37 cellular contexts compared by ENCODE assay signal in genomic region chr3:307182-307581, GRCh38.
"Had no signal": no experiment of that assay in that cellular context is flagged by ENCODE, and none has a peak within 500 bp of the region (broad histone marks: within the 10 kb centered on the region; RNA-seq: fewer than 3 reads in every experiment).

No MANE protein-coding gene starts in this region.

- DNase-seq: activated effector memory CD4-positive, alpha-beta T cell treated with anti-CD3 and anti-CD28 coated beads, Interleukin-2, amount 50 U/mL, for 16 hours; activated effector memory CD4-positive, alpha-beta T cell treated with Interleukin-2 at 50 U/mL for 16 hours; activated gamma-delta T cell; activated gamma-delta T cell treated with Interleukin-2 at 50 U/mL for 16 hours; activated naive CD4-positive, alpha-beta T cell; activated naive CD4-positive, alpha-beta T cell treated with anti-CD3 and anti-CD28 coated beads for 36 hours; activated naive CD4-positive, alpha-beta T cell treated with anti-CD3 and anti-CD28 coated beads, Interleukin-2, amount 10 ng/mL, durations not matched to agents 7 days and 5 days; activated naive CD4-positive, alpha-beta T cell treated with anti-CD3 and anti-CD28 coated beads, Interleukin-2, amount 50 U/mL, for 16 hours; activated naive CD4-positive, alpha-beta T cell treated with Interleukin-2 at 50 U/mL for 16 hours; activated naive CD8-positive, alpha-beta T cell treated with anti-CD3 and anti-CD28 coated beads for 36 hours; activated naive CD8-positive, alpha-beta T cell treated with anti-CD3 and anti-CD28 coated beads, Interleukin-2, amount 10 ng/mL, durations not matched to agents 7 days and 5 days; activated naive CD8-positive, alpha-beta T cell treated with anti-CD3 and anti-CD28 coated beads, Interleukin-2, amount 50 U/mL, for 24 hours; activated T-cell treated with anti-CD3 and anti-CD28 coated beads, Interleukin-2, amount 50 U/mL, for 24 hours; activated T-cell treated with anti-CD3 and anti-CD28 coated beads, Interleukin-2, amount 50 U/mL, for 4 hours; activated T-cell treated with anti-CD3 and anti-CD28 coated beads, Interleukin-2, amount 50 U/mL, for 48 hours; activated T-cell treated with anti-CD3 and anti-CD28 coated beads, Interleukin-2, amount 50 U/mL, for 72 hours; adrenal gland; amniotic stem cell; amygdala; anterior cingulate cortex; aorta; body of pancreas; brain microvascular endothelial cell; caudate nucleus; central memory CD4-positive, alpha-beta T cell; cerebellar nuclear complex had no signal

- H3K27me3 Mint-ChIP-seq: brain; central memory CD8-positive, alpha-beta T cell had no signal

- H3K9me3 ChIP-seq: adrenal gland, ascending aorta, body of pancreas, breast epithelium had no signal

- H3K36me3 ChIP-seq: adrenal gland, ascending aorta, brain microvascular endothelial cell, breast epithelium, cardiac muscle cell had no signal

- H3K36me3 Mint-ChIP-seq: activated naive CD4-positive, alpha-beta T cell treated with anti-CD3 and anti-CD28 coated beads, Interleukin-2, amount 10 ng/mL, durations not matched to agents 7 days and 5 days; activated naive CD4-positive, alpha-beta T cell treated with anti-CD3 and anti-CD28 coated beads, Interleukin-2, amount 50 U/mL, for 24 hours; activated naive CD8-positive, alpha-beta T cell; activated naive CD8-positive, alpha-beta T cell treated with anti-CD3 and anti-CD28 coated beads for 36 hours; activated naive CD8-positive, alpha-beta T cell treated with anti-CD3 and anti-CD28 coated beads, Interleukin-2, amount 10 ng/mL, durations not matched to agents 7 days and 5 days had no signal

- H3K4me3 Mint-ChIP-seq: activated naive CD4-positive, alpha-beta T cell treated with anti-CD3 and anti-CD28 coated beads for 36 hours; activated naive CD4-positive, alpha-beta T cell treated with anti-CD3 and anti-CD28 coated beads, Interleukin-2, amount 10 ng/mL, durations not matched to agents 7 days and 5 days; activated naive CD4-positive, alpha-beta T cell treated with anti-CD3 and anti-CD28 coated beads, Interleukin-2, amount 50 U/mL, for 24 hours; activated naive CD8-positive, alpha-beta T cell; activated naive CD8-positive, alpha-beta T cell treated with anti-CD3 and anti-CD28 coated beads for 36 hours; activated naive CD8-positive, alpha-beta T cell treated with anti-CD3 and anti-CD28 coated beads, Interleukin-2, amount 10 ng/mL, durations not matched to agents 7 days and 5 days; activated naive CD8-positive, alpha-beta T cell treated with anti-CD3 and anti-CD28 coated beads, Interleukin-2, amount 50 U/mL, for 24 hours; activated T-cell treated with anti-CD3 and anti-CD28 coated beads, Interleukin-2, amount 50 U/mL, for 24 hours; activated T-cell treated with anti-CD3 and anti-CD28 coated beads, Interleukin-2, amount 50 U/mL, for 4 hours; activated T-cell treated with anti-CD3 and anti-CD28 coated beads, Interleukin-2, amount 50 U/mL, for 72 hours; activated T-helper 1 cell treated with anti-CD3 and anti-CD28 coated beads, Interleukin-12 subunit alpha, Interleukin-12 subunit beta, Interleukin-2, Interleukin-4 antibody, amounts not matched to agents 30 ng/mL and 10 ng/mL and 1 ng/mL, durations not matched to agents 14 hours and 24 hours and 36 hours; activated T-helper 17 cell treated with anti-CD3 and anti-CD28 coated beads, Interleukin-2, amount 50 U/mL, for 72 hours; brain; central memory CD8-positive, alpha-beta T cell had no signal

- H3K27ac Mint-ChIP-seq: activated naive CD4-positive, alpha-beta T cell treated with anti-CD3 and anti-CD28 coated beads for 36 hours; activated naive CD4-positive, alpha-beta T cell treated with anti-CD3 and anti-CD28 coated beads, Interleukin-2, amount 10 ng/mL, durations not matched to agents 7 days and 5 days; activated naive CD4-positive, alpha-beta T cell treated with anti-CD3 and anti-CD28 coated beads, Interleukin-2, amount 50 U/mL, for 24 hours; activated naive CD4-positive, alpha-beta T cell treated with anti-CD3 and anti-CD28 coated beads, Interleukin-2, amount 50 U/mL, for 72 hours; activated naive CD8-positive, alpha-beta T cell; activated naive CD8-positive, alpha-beta T cell treated with anti-CD3 and anti-CD28 coated beads for 36 hours; activated naive CD8-positive, alpha-beta T cell treated with anti-CD3 and anti-CD28 coated beads, Interleukin-2, amount 10 ng/mL, durations not matched to agents 7 days and 5 days; activated naive CD8-positive, alpha-beta T cell treated with anti-CD3 and anti-CD28 coated beads, Interleukin-2, amount 50 U/mL, for 24 hours; activated T-cell treated with anti-CD3 and anti-CD28 coated beads, Interleukin-2, amount 50 U/mL, for 24 hours; activated T-cell treated with anti-CD3 and anti-CD28 coated beads, Interleukin-2, amount 50 U/mL, for 72 hours; activated T-helper 1 cell treated with anti-CD3 and anti-CD28 coated beads, Interleukin-12 subunit alpha, Interleukin-12 subunit beta, Interleukin-2, Interleukin-4 antibody, amounts not matched to agents 30 ng/mL and 10 ng/mL and 1 ng/mL, durations not matched to agents 14 hours and 24 hours and 36 hours; activated T-helper 17 cell treated with anti-CD3 and anti-CD28 coated beads, Interleukin-2, amount 50 U/mL, for 72 hours; activated T-helper 2 cell treated with anti-CD3 and anti-CD28 coated beads, Interferon-gamma antibody, Interleukin-2, Interleukin-4, amounts not matched to agents 10 μg/mL and 5 μg/mL and 100 μg/mL, durations not matched to agents 14 hours and 24 hours and 36 hours; brain had no signal

- H3K27me3 ChIP-seq: adrenal gland, ascending aorta, body of pancreas, brain microvascular endothelial cell, breast epithelium, cardiac muscle cell had no signal

- H3K4me3 ChIP-seq: adrenal gland, ascending aorta, body of pancreas, breast epithelium, cardiac muscle cell had no signal

- H3K9me3 Mint-ChIP-seq: activated naive CD4-positive, alpha-beta T cell treated with anti-CD3 and anti-CD28 coated beads, Interleukin-2, amount 50 U/mL, for 24 hours; activated naive CD8-positive, alpha-beta T cell treated with anti-CD3 and anti-CD28 coated beads, Interleukin-2, amount 10 ng/mL, durations not matched to agents 7 days and 5 days; activated T-helper 1 cell treated with anti-CD3 and anti-CD28 coated beads, Interleukin-12 subunit alpha, Interleukin-12 subunit beta, Interleukin-2, Interleukin-4 antibody, amounts not matched to agents 30 ng/mL and 10 ng/mL and 1 ng/mL, durations not matched to agents 14 hours and 24 hours and 36 hours; activated T-helper 2 cell treated with anti-CD3 and anti-CD28 coated beads, Interferon-gamma antibody, Interleukin-2, Interleukin-4, amounts not matched to agents 10 μg/mL and 5 μg/mL and 100 μg/mL, durations not matched to agents 14 hours and 24 hours and 36 hours had no signal

- ATAC-seq: activated naive CD4-positive, alpha-beta T cell treated with anti-CD3 and anti-CD28 coated beads, Interleukin-2, amount 50 U/mL, for 72 hours; activated naive CD8-positive, alpha-beta T cell treated with anti-CD3 and anti-CD28 coated beads, Interleukin-2, amount 50 U/mL, for 24 hours; activated T-cell treated with anti-CD3 and anti-CD28 coated beads, Interleukin-2, amount 50 U/mL, for 4 hours; activated T-cell treated with anti-CD3 and anti-CD28 coated beads, Interleukin-2, amount 50 U/mL, for 72 hours; activated T-helper 17 cell treated with anti-CD3 and anti-CD28 coated beads, Interleukin-2, amount 50 U/mL, for 72 hours; body of pancreas had no signal

- H3K27ac ChIP-seq: adrenal gland, ascending aorta, body of pancreas, brain microvascular endothelial cell, breast epithelium, cardiac muscle cell had no signal

- H3K4me1 Mint-ChIP-seq: activated naive CD4-positive, alpha-beta T cell treated with anti-CD3 and anti-CD28 coated beads, Interleukin-2, amount 10 ng/mL, durations not matched to agents 7 days and 5 days; activated naive CD4-positive, alpha-beta T cell treated with anti-CD3 and anti-CD28 coated beads, Interleukin-2, amount 50 U/mL, for 24 hours; activated naive CD8-positive, alpha-beta T cell treated with anti-CD3 and anti-CD28 coated beads for 36 hours; activated naive CD8-positive, alpha-beta T cell treated with anti-CD3 and anti-CD28 coated beads, Interleukin-2, amount 10 ng/mL, durations not matched to agents 7 days and 5 days; central memory CD8-positive, alpha-beta T cell had no signal
